ENCODE assay signal across 8 cellular contexts in genomic region chr19:29872224-29872731, GRCh38.
A peak's percentile ranks its signal among the peaks of the same experiment; 100 is the strongest.
DNase-seq lines count a peak whose midpoint lies in the region; ATAC-seq and TF ChIP-seq lines count a peak whose summit lies in the region.

No MANE protein-coding gene starts in this region.

- no peaks in the 10 kb centered on the region for H3K9me3 Mint-ChIP-seq in activated T-helper 17 cell treated with anti-CD3 and anti-CD28 coated beads, Interleukin-2, amount 50 U/mL, for 72 hours

- DNase-seq in GM12864 (ENCODE audit: low read depth): no peak
- peak; percentile 69 for DNase-seq in iPS-NIHi7 (ENCODE audit: extremely low spot score)
- no peak for DNase-seq in NK-92 (lab: John Stamatoyannopoulos, UW; ENCODE audit: unreplicated experiment)
- no peak for DNase-seq in activated CD8-positive, alpha-beta memory T cell treated with anti-CD3 and anti-CD28 coated beads, Interleukin-2, amount 50 U/mL, for 4 hours

- peak overlapping the region; percentile 53 for H3K4me3 Mint-ChIP-seq in activated T-helper 17 cell treated with anti-CD3 and anti-CD28 coated beads, Interleukin-2, amount 50 U/mL, for 72 hours

- peaks cover 18% of the 10 kb centered on the region for H3K27me3 Mint-ChIP-seq in activated T-helper 17 cell treated with anti-CD3 and anti-CD28 coated beads, Interleukin-2, amount 50 U/mL, for 72 hours

- H3K27ac ChIP-seq in 22Rv1: no peak overlapping the region

- no peak for ATAC-seq in activated T-helper 17 cell treated with anti-CD3 and anti-CD28 coated beads, Interleukin-2, amount 50 U/mL, for 72 hours (replicated peaks)
- no peak for ATAC-seq in GM21737 (IDR thresholded peaks at IDR 0.05; ENCODE audit: unreplicated experiment)
- no peak for ATAC-seq in HG03039 (IDR thresholded peaks at IDR 0.05; ENCODE audit: unreplicated experiment)

- no peak overlapping the region for H3K27ac Mint-ChIP-seq in activated T-helper 17 cell treated with anti-CD3 and anti-CD28 coated beads, Interleukin-2, amount 50 U/mL, for 72 hours

- H3K4me3 ChIP-seq in GM12864 (ENCODE audit: low read depth, low read length): no peak overlapping the region

- H3K4me1 Mint-ChIP-seq in activated T-helper 17 cell treated with anti-CD3 and anti-CD28 coated beads, Interleukin-2, amount 50 U/mL, for 72 hours: no peaks in the 10 kb centered on the region

- peak; percentile 45 for TF ChIP-seq CTCF in 22Rv1 (IDR thresholded peaks at IDR 0.05)
- TF ChIP-seq CTCF in GM12864 (IDR thresholded peaks at IDR 0.05; ENCODE audit: low read depth, low read length, missing control alignments): peak; percentile 31

- H3K36me3 Mint-ChIP-seq in activated T-helper 17 cell treated with anti-CD3 and anti-CD28 coated beads, Interleukin-2, amount 50 U/mL, for 72 hours (ENCODE audit: low read depth): no peaks in the 10 kb centered on the region
